In the genomic region with DNA sequence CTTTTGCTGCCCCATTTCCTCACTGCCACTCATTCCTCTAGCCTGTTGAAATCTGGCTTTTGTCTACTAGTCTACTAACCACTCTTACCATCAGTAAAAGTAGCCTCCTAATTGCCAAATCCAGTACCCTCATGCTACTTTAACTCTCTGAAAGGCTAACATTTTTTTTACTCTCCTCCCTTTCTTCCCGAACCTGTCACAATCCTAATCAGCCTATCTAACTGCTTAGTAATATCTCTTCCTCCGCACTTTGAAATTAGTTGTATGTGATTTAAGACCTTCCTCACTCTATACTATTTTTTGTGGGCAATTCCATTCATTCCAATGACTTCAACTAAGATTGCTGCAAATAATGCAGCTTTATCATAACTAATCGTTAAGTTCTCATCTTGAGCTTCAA, we compare ENCODE assay signal across 18 cellular contexts. TPM values are rescaled to one million over a fixed set of nuclear protein-coding genes. Genes with fewer than 3 reads are reported as not detected.
DNase-seq lines count a peak whose midpoint lies in the region; ATAC-seq and TF ChIP-seq lines count a peak whose summit lies in the region.
"Had no signal": no experiment of that assay in that cellular context is flagged by ENCODE, and none has a peak within 500 bp of the region (broad histone marks: within the 10 kb centered on the region; RNA-seq: fewer than 3 reads in every experiment).

No MANE protein-coding gene starts in this region.

- H4K91ac ChIP-seq in mesenchymal stem cell (ENCODE audit: low read length) (no peak overlapping the region), H9 (ENCODE audit: insufficient read length, low read depth, low read length) (no peak overlapping the region)

- H3K4me3 ChIP-seq in CD8-positive, alpha-beta T cell (ENCODE audit: low read depth, low read length), result no peak overlapping the region
- no peak overlapping the region for H3K4me3 ChIP-seq in HUES6 (ENCODE audit: low read depth, low read length)
- no peak overlapping the region for H3K4me3 ChIP-seq in mesenchymal stem cell (ENCODE audit: insufficient read depth in 1 of 2, low read depth in 1 of 2, low read length in 2 of 2)
- H3K4me3 ChIP-seq: adrenal gland, cardiac muscle cell had no signal

- H3K18ac ChIP-seq in mesenchymal stem cell (ENCODE audit: low read depth in 1 of 2, low read length in 2 of 2), result no peak overlapping the region
- H3K18ac ChIP-seq in H9 (ENCODE audit: insufficient read length, low read depth, low read length), result no peak overlapping the region

- no peaks in the 10 kb centered on the region for H3K9me3 Mint-ChIP-seq in CD8-positive, alpha-beta T cell
- H3K9me3 Mint-ChIP-seq in immature natural killer cell, result no peaks in the 10 kb centered on the region
- H3K9me3 Mint-ChIP-seq in H9, result peaks cover 0 to 2% of the 10 kb centered on the region in 2 experiments; a peak in 1 of 5 replicates

- no peak overlapping the region for H2BK15ac ChIP-seq in mesenchymal stem cell (ENCODE audit: low read depth, poor library complexity, severe bottlenecking)
- no peak overlapping the region for H2BK15ac ChIP-seq in H9 (ENCODE audit: low read depth, low read length)

- H3K4me2 ChIP-seq in mesenchymal stem cell (ENCODE audit: low read length, poor library complexity, severe bottlenecking) (no peak overlapping the region), H9 (ENCODE audit: insufficient read depth, insufficient read length, low read length) (no peak overlapping the region)

- no peak overlapping the region for H3K56ac ChIP-seq in H9 (ENCODE audit: insufficient read length, low read depth, low read length)

- no peak overlapping the region for H3K27ac ChIP-seq in CD8-positive, alpha-beta T cell (ENCODE audit: low read depth, low read length)
- H3K27ac ChIP-seq in HUES6 (ENCODE audit: low read depth, low read length) (0 out of 2 replicates have a peak overlapping the region, but pooled peaks have one; percentile 34), mesenchymal stem cell (ENCODE audit: low read length, poor library complexity, severe bottlenecking) (no peak overlapping the region), H9 (ENCODE audit: insufficient read length, low read depth, low read length) (no peak overlapping the region)
- H3K27ac ChIP-seq: adrenal gland, cardiac muscle cell had no signal

- CTCF ChIA-PET in CD8-positive, alpha-beta T cell (lab: Charles Lee), result no interaction called here

- H3K4ac ChIP-seq in mesenchymal stem cell (ENCODE audit: low read depth in 1 of 2, low read length in 2 of 2) (no peak overlapping the region), H9 (ENCODE audit: low read depth, low read length) (no peak overlapping the region)

- H3K27me3 ChIP-seq in CD8-positive, alpha-beta T cell (ENCODE audit: insufficient read depth, low read length), result no peaks in the 10 kb centered on the region
- H3K27me3 ChIP-seq in HUES6 (ENCODE audit: control insufficient read depth, insufficient read depth, low read length) (no peaks in the 10 kb centered on the region), mesenchymal stem cell (ENCODE audit: control insufficient read depth in 1 of 2, insufficient read depth in 1 of 2, low read length in 2 of 2) (no peaks in the 10 kb centered on the region), H9 (ENCODE audit: insufficient read depth, low read length) (no peaks in the 10 kb centered on the region)
- H3K27me3 ChIP-seq: adrenal gland, cardiac muscle cell had no signal

- H3K14ac ChIP-seq in mesenchymal stem cell (ENCODE audit: low read length in 2 of 2) (no peak overlapping the region), H9 (ENCODE audit: insufficient read depth, low read length) (no peak overlapping the region)

- no peaks in the 10 kb centered on the region for H3K27me3 Mint-ChIP-seq in CD8-positive, alpha-beta T cell (ENCODE audit: low read depth)
- H3K27me3 Mint-ChIP-seq in immature natural killer cell (ENCODE audit: low read depth in 3 of 3), result peaks cover 14 to 16% (median 15%) of the 10 kb centered on the region in 3 donors
- H3K27me3 Mint-ChIP-seq in H9 (ENCODE audit: low read depth), result no peaks in the 10 kb centered on the region; the same call in 1 of the 2 replicates
- H3K27me3 Mint-ChIP-seq: activated CD4-positive, alpha-beta T cell treated with anti-CD3 and anti-CD28 coated beads for 36 hours had no signal

- DNase-seq in CD8-positive, alpha-beta T cell, result no peak
- DNase-seq in amniotic epithelial cell (ENCODE audit: low read depth), result peak; percentile 42
- DNase-seq in mesenchymal stem cell, result peak; percentile 36
- no peak for DNase-seq in NCI-H2029 (lab: John Stamatoyannopoulos, UW)
- DNase-seq in immature natural killer cell, result no peak
- no peak for DNase-seq in NCI-H345 (lab: John Stamatoyannopoulos, UW)
- no peak for DNase-seq in H9
- DNase-seq: activated CD4-positive, alpha-beta T cell treated with anti-CD3 and anti-CD28 coated beads for 36 hours; adrenal gland; Caco-2; erythroblast; NCI-H1417; NCI-H526; stimulated activated CD8-positive, alpha-beta memory T cell treated with anti-CD3 and anti-CD28 coated beads, Interleukin-4, amount 100 ng/mL, for 48 hours had no signal

- H2BK12ac ChIP-seq in mesenchymal stem cell (ENCODE audit: low read length in 2 of 2), result no peak overlapping the region
- H2BK12ac ChIP-seq in H9 (ENCODE audit: insufficient read length, low read depth, low read length), result no peak overlapping the region

- H3K9ac ChIP-seq in HUES6 (ENCODE audit: low read length) (no peak overlapping the region), mesenchymal stem cell (ENCODE audit: low read length) (no peak overlapping the region), H9 (ENCODE audit: extremely low read depth, insufficient read length, low read length) (no peak overlapping the region)

- no peaks in the 10 kb centered on the region for H3K79me2 ChIP-seq in H9 (ENCODE audit: insufficient read depth, low read length)

- H3K4me1 ChIP-seq in CD8-positive, alpha-beta T cell (ENCODE audit: insufficient read depth, low read length), result peaks cover 32% of the 10 kb centered on the region
- peaks cover 16% of the 10 kb centered on the region for H3K4me1 ChIP-seq in HUES6 (ENCODE audit: control insufficient read depth, insufficient read depth, low read length)
- no peaks in the 10 kb centered on the region for H3K4me1 ChIP-seq in mesenchymal stem cell (ENCODE audit: control insufficient read depth, insufficient read depth, low read depth, low read length)
- no peaks in the 10 kb centered on the region for H3K4me1 ChIP-seq in H9 (ENCODE audit: insufficient read depth, low read length)

- H3K23ac ChIP-seq in mesenchymal stem cell (ENCODE audit: low read length in 2 of 2) (no peak overlapping the region), H9 (ENCODE audit: insufficient read length, low read depth, low read length) (no peak overlapping the region)

- intact Hi-C loops in CD8-positive, alpha-beta T cell (cut with DNase I, micrococcal nuclease), result loop anchor here in 1 of 2 experiments (5.0 kb wide), 1 partner anchor 47 kb away; no protein-coding TSS in a partner anchor

- no peaks in the 10 kb centered on the region for H3K9me3 ChIP-seq in CD8-positive, alpha-beta T cell (ENCODE audit: low read length)
- no peaks in the 10 kb centered on the region for H3K9me3 ChIP-seq in HUES6 (ENCODE audit: control insufficient read depth, insufficient read depth, low read depth, low read length)
- no peaks in the 10 kb centered on the region for H3K9me3 ChIP-seq in mesenchymal stem cell (ENCODE audit: control insufficient read depth, low read length)
- no peaks in the 10 kb centered on the region for H3K9me3 ChIP-seq in H9 (ENCODE audit: control insufficient read depth, low read depth, low read length)
- H3K9me3 ChIP-seq: adrenal gland, Caco-2 had no signal

- H2AFZ ChIP-seq in mesenchymal stem cell (ENCODE audit: low read depth, low read length) (no peak overlapping the region), H9 (ENCODE audit: low read length) (no peak overlapping the region)

- WGBS in mesenchymal stem cell, result 34% methylated on average over 3 of the region's 3 CpGs
- no CpG with 5 or more reads among the region's 3 CpGs for WGBS in H9 (ENCODE audit: extremely low coverage, insufficient read length, low lambda C conversion rate)

- H3T11ph ChIP-seq in H9 (ENCODE audit: low read length), result no peak overlapping the region

- H3K36me3 ChIP-seq in CD8-positive, alpha-beta T cell (ENCODE audit: insufficient read depth, low read length), result no peaks in the 10 kb centered on the region
- H3K36me3 ChIP-seq in HUES6 (ENCODE audit: control insufficient read depth, insufficient read depth, low read length) (no peaks in the 10 kb centered on the region), mesenchymal stem cell (ENCODE audit: control insufficient read depth in 1 of 2, insufficient read depth in 2 of 2, low read depth in 1 of 2, low read length in 2 of 2) (peaks cover 0 to 2% of the 10 kb centered on the region in 2 experiments)
- H3K36me3 ChIP-seq: adrenal gland, cardiac muscle cell had no signal

- POLR2A ChIA-PET in CD8-positive, alpha-beta T cell (lab: Charles Lee), result interaction anchor here (0.8 to 1.5 kb wide), 2 partner anchors 10 to 52 kb away, joined by 3 to 4 read pairs; a partner anchor contains a TSS

- H2BK5ac ChIP-seq in mesenchymal stem cell (ENCODE audit: low read depth, low read length, poor library complexity, severe bottlenecking) (no peak overlapping the region), H9 (ENCODE audit: insufficient read length, low read length) (no peak overlapping the region)

- H2AK5ac ChIP-seq in mesenchymal stem cell (ENCODE audit: low read length, severe bottlenecking) (no peak overlapping the region), H9 (ENCODE audit: insufficient read length, low read length) (no peak overlapping the region)

- H3K36me3 Mint-ChIP-seq in CD8-positive, alpha-beta T cell, result peaks cover 28% of the 10 kb centered on the region
- H3K36me3 Mint-ChIP-seq in immature natural killer cell, result peaks cover 3 to 9% (median 4%) of the 10 kb centered on the region in 3 donors
- peaks cover 0 to 2% (median 0%) of the 10 kb centered on the region in 3 experiments; a peak in 2 of 7 replicates for H3K36me3 Mint-ChIP-seq in H9 (ENCODE audit: insufficient read depth in 1 of 3, low read depth in 3 of 3)

- no peak overlapping the region for H2BK20ac ChIP-seq in H9 (ENCODE audit: low read depth, low read length, poor library complexity, severe bottlenecking)

- H3K79me1 ChIP-seq in mesenchymal stem cell (replicated peaks; ENCODE audit: low read length, poor library complexity, severe bottlenecking) (peaks cover 10% of the 10 kb centered on the region), H9 (ENCODE audit: insufficient read depth, low read depth, low read length, poor library complexity, severe bottlenecking) (no peaks in the 10 kb centered on the region)

- H3K27ac Mint-ChIP-seq in CD8-positive, alpha-beta T cell, result peak overlapping the region; percentile 15
- H3K27ac Mint-ChIP-seq in immature natural killer cell, result peak overlapping the region in 3 of 6 donors; percentile 1 to 5 (median 2)
- H3K27ac Mint-ChIP-seq in H9, result no peak overlapping the region

- peaks cover 4% of the 10 kb centered on the region for H3K23me2 ChIP-seq in H9 (ENCODE audit: insufficient read length, low read depth, low read length, poor library complexity, severe bottlenecking)

- H4K8ac ChIP-seq in mesenchymal stem cell (ENCODE audit: low read length), result no peak overlapping the region
- H4K8ac ChIP-seq in H9 (replicated peaks; ENCODE audit: insufficient read length, low read depth, low read length), result no peak overlapping the region

- H3K4me1 Mint-ChIP-seq in CD8-positive, alpha-beta T cell (ENCODE audit: low read depth), result peaks cover 78% of the 10 kb centered on the region
- H3K4me1 Mint-ChIP-seq in immature natural killer cell, result peaks cover 46 to 81% of the 10 kb centered on the region in 2 donors
- H3K4me1 Mint-ChIP-seq in H9, result peaks cover 4 to 6% of the 10 kb centered on the region in 2 experiments

- H4K20me1 ChIP-seq in H9 (ENCODE audit: control insufficient read depth, insufficient read depth, insufficient read length), result no peaks in the 10 kb centered on the region

- TF ChIP-seq CTCF in CD8-positive, alpha-beta T cell (IDR thresholded peaks at IDR 0.05), result no peak
- TF ChIP-seq CTCF in H9 (conservative IDR thresholded peaks at IDR 0.05), result no peak

- H3K4me3 Mint-ChIP-seq in CD8-positive, alpha-beta T cell, result no peak overlapping the region
- H3K4me3 Mint-ChIP-seq in immature natural killer cell (no peak overlapping the region), H9 (no peak overlapping the region)

- H2BK120ac ChIP-seq in mesenchymal stem cell (ENCODE audit: low read depth, low read length) (no peak overlapping the region), H9 (ENCODE audit: low read depth, low read length, poor library complexity, severe bottlenecking) (no peak overlapping the region)

- H4K5ac ChIP-seq in H9 (ENCODE audit: insufficient read length, low read depth, low read length), result no peak overlapping the region

- no peak for ATAC-seq in CD8-positive, alpha-beta T cell
- ATAC-seq: activated CD4-positive, alpha-beta T cell treated with anti-CD3 and anti-CD28 coated beads for 36 hours; left lobe of liver; Right ventricle myocardium inferior had no signal

RNA-seq across cellular contexts. Expression of a gene that starts 3.7 kb away (rescaled TPM):
- 10 to 100 TPM; 28.3 to 29.1 TPM for total RNA-seq in CD8-positive, alpha-beta T cell
- polyA plus RNA-seq in mesenchymal stem cell (2013, experiment 1 of 2), result 7.4 TPM
- polyA plus RNA-seq in mesenchymal stem cell (2013, experiment 2 of 2), result 7.3 TPM
- 1 to 10 TPM; 5.6 to 8.1 (median 6.7) TPM for polyA plus RNA-seq in immature natural killer cell
- 8.0 and 8.4 TPM in 2 replicates for total RNA-seq in H9 (2021)

RNA-seq across cellular contexts. Expression of a gene that starts 52.4 kb away (rescaled TPM):
- total RNA-seq in CD8-positive, alpha-beta T cell, result 10 to 100 TPM; 41.5 to 44.0 TPM
- polyA plus RNA-seq in mesenchymal stem cell (2013, experiment 1 of 2), result 32.9 TPM
- 33.6 TPM for polyA plus RNA-seq in mesenchymal stem cell (2013, experiment 2 of 2)
- polyA plus RNA-seq in immature natural killer cell, result 10 to 100 TPM; 27.5 to 33.6 (median 28.8) TPM
- 53.6 and 58.7 TPM in 2 replicates for total RNA-seq in H9 (2021)

Comparison
In these comparisons a context has a peak if more than half of its experiments do, and no peak if none do; other contexts are left out.
1. DNase-seq: peak in amniotic epithelial cell (single experiment) and mesenchymal stem cell (single experiment); none in CD8-positive, alpha-beta T cell (0 of 7), NCI-H2029 (single experiment), immature natural killer cell (0 of 3), NCI-H345 (single experiment) and H9 (single experiment).